In genomic region chr3:13544951-13545651, GRCh38 we compare ENCODE assay signal across 13 cellular contexts. TPM values are rescaled to one million over a fixed set of nuclear protein-coding genes. Genes with fewer than 3 reads are reported as not detected.
DNase-seq lines count a peak whose midpoint lies in the region; ATAC-seq, FAIRE-seq and TF ChIP-seq lines count a peak whose summit lies in the region.
"Had no signal": no experiment of that assay in that cellular context is flagged by ENCODE, and none has a peak within 500 bp of the region (broad histone marks: within the 10 kb centered on the region; RNA-seq: fewer than 3 reads in every experiment).

No MANE protein-coding gene starts in this region.

- peaks cover 45% of the 10 kb centered on the region for H3K27me3 Mint-ChIP-seq in activated T-helper 1 cell treated with anti-CD3 and anti-CD28 coated beads, Interleukin-12 subunit alpha, Interleukin-12 subunit beta, Interleukin-2, Interleukin-4 antibody, amounts not matched to agents 30 ng/mL and 10 ng/mL and 1 ng/mL, durations not matched to agents 14 hours and 24 hours and 36 hours (ENCODE audit: insufficient read depth)
- peaks cover 14% of the 10 kb centered on the region for H3K27me3 Mint-ChIP-seq in type B pancreatic cell

- ATAC-seq in right cardiac atrium, result no peak
- ATAC-seq in Right ventricle myocardium inferior, result no peak
- ATAC-seq: left colon had no signal

- H3K4me3 ChIP-seq in right cardiac atrium (ENCODE audit: low read length) (no peak overlapping the region), kidney (ENCODE audit: low read length in 2 of 2) (no peak overlapping the region)
- H3K4me3 ChIP-seq: SJCRH30 had no signal

- peaks cover 9% of the 10 kb centered on the region for H3K9me3 Mint-ChIP-seq in activated T-helper 1 cell treated with anti-CD3 and anti-CD28 coated beads, Interleukin-12 subunit alpha, Interleukin-12 subunit beta, Interleukin-2, Interleukin-4 antibody, amounts not matched to agents 30 ng/mL and 10 ng/mL and 1 ng/mL, durations not matched to agents 14 hours and 24 hours and 36 hours
- no peaks in the 10 kb centered on the region for H3K9me3 Mint-ChIP-seq in type B pancreatic cell

- peaks cover 7% of the 10 kb centered on the region for H3K4me1 ChIP-seq in right cardiac atrium (ENCODE audit: control insufficient read depth, insufficient read depth, low read length)
- no peaks in the 10 kb centered on the region for H3K4me1 ChIP-seq in kidney (ENCODE audit: control insufficient read depth in 1 of 2, insufficient read depth in 1 of 2, low read depth in 1 of 2, low read length in 2 of 2)
- H3K4me1 ChIP-seq: SJCRH30 had no signal

- H3K4me3 Mint-ChIP-seq in activated T-helper 1 cell treated with anti-CD3 and anti-CD28 coated beads, Interleukin-12 subunit alpha, Interleukin-12 subunit beta, Interleukin-2, Interleukin-4 antibody, amounts not matched to agents 30 ng/mL and 10 ng/mL and 1 ng/mL, durations not matched to agents 14 hours and 24 hours and 36 hours, result peak overlapping the region; percentile 19
- H3K4me3 Mint-ChIP-seq in type B pancreatic cell, result no peak overlapping the region

- no peak for FAIRE-seq in kidney (lab: Jason Lieb, UNC)
- FAIRE-seq: GM12892 had no signal

- H3K27me3 ChIP-seq in right cardiac atrium (ENCODE audit: control insufficient read depth, insufficient read depth), result no peaks in the 10 kb centered on the region

- H3K9ac ChIP-seq in kidney (ENCODE audit: low read length in 2 of 2), result no peak overlapping the region

- intact Hi-C loops in right cardiac atrium (cut with DNase I), result no loop called here
- intact Hi-C loops in Right ventricle myocardium inferior (cut with DNase I), result loop anchor here (5.0 kb wide), 1 partner anchor 43 kb away; no protein-coding TSS in a partner anchor
- intact Hi-C loops in activated T-helper 1 cell treated with anti-CD3 and anti-CD28 coated beads, Interleukin-12 subunit alpha, Interleukin-12 subunit beta, Interleukin-2, Interleukin-4 antibody, amounts not matched to agents 30 ng/mL and 10 ng/mL and 1 ng/mL, durations not matched to agents 14 hours and 24 hours and 36 hours (cut with micrococcal nuclease), result no loop called here
- intact Hi-C loops in kidney (cut with DNase I), result no loop called here

- DNase-seq in right cardiac atrium (no peak), Right ventricle myocardium inferior (ENCODE audit: missing footprints) (no peak), kidney (peak; percentile 61), type B pancreatic cell (ENCODE audit: extremely low spot score, unreplicated experiment) (no peak), RPMI8226 (no peak), GM19240 (ENCODE audit: insufficient read length, low spot score) (no peak), NCI-H1436 treated with DMSO at 0.1 percent for 48 hours (lab: John Stamatoyannopoulos, UW) (no peak)
- DNase-seq in activated T-helper 1 cell treated with anti-CD3 and anti-CD28 coated beads, Interleukin-12 subunit alpha, Interleukin-12 subunit beta, Interleukin-2, Interleukin-4 antibody, amounts not matched to agents 30 ng/mL and 10 ng/mL and 1 ng/mL, durations not matched to agents 14 hours and 24 hours and 36 hours (ENCODE audit: low spot score), result no peak
- DNase-seq: left colon, NCI-H1436, SJCRH30 had no signal

- peak overlapping the region; percentile 26 for H3K27ac ChIP-seq in right cardiac atrium (ENCODE audit: low read length)
- no peak overlapping the region for H3K27ac ChIP-seq in kidney (ENCODE audit: low read depth in 2 of 2, low read length in 2 of 2)
- H3K27ac ChIP-seq: SJCRH30 had no signal

- H3K9me3 ChIP-seq in right cardiac atrium (ENCODE audit: control insufficient read depth, low read length) (no peaks in the 10 kb centered on the region), kidney (ENCODE audit: control insufficient read depth in 1 of 2, low read length in 2 of 2) (peaks cover 0 to 2% of the 10 kb centered on the region in 2 donors)
- H3K9me3 ChIP-seq: SJCRH30 had no signal

- H3K36me3 ChIP-seq in kidney (ENCODE audit: control insufficient read depth in 1 of 2, insufficient read depth in 2 of 2, low read length in 2 of 2), result no peaks in the 10 kb centered on the region
- H3K36me3 ChIP-seq: SJCRH30 had no signal

- WGBS in right cardiac atrium, result 64% methylated on average over 9 of the region's 9 CpGs

- peaks cover 39% of the 10 kb centered on the region for H3K4me1 Mint-ChIP-seq in activated T-helper 1 cell treated with anti-CD3 and anti-CD28 coated beads, Interleukin-12 subunit alpha, Interleukin-12 subunit beta, Interleukin-2, Interleukin-4 antibody, amounts not matched to agents 30 ng/mL and 10 ng/mL and 1 ng/mL, durations not matched to agents 14 hours and 24 hours and 36 hours (ENCODE audit: low read depth)
- peaks cover 24% of the 10 kb centered on the region for H3K4me1 Mint-ChIP-seq in type B pancreatic cell (ENCODE audit: unreplicated experiment)

- no peak for TF ChIP-seq CTCF in kidney (IDR thresholded peaks at IDR 0.05; ENCODE audit: borderline replicate concordance, extremely low read depth, insufficient read depth)
- TF ChIP-seq CTCF in type B pancreatic cell (conservative IDR thresholded peaks at IDR 0.05), result no peak

- H3K27ac Mint-ChIP-seq in activated T-helper 1 cell treated with anti-CD3 and anti-CD28 coated beads, Interleukin-12 subunit alpha, Interleukin-12 subunit beta, Interleukin-2, Interleukin-4 antibody, amounts not matched to agents 30 ng/mL and 10 ng/mL and 1 ng/mL, durations not matched to agents 14 hours and 24 hours and 36 hours, result no peak overlapping the region
- H3K27ac Mint-ChIP-seq in type B pancreatic cell, result peak overlapping the region; percentile 6

- peaks cover 5% of the 10 kb centered on the region for H3K36me3 Mint-ChIP-seq in activated T-helper 1 cell treated with anti-CD3 and anti-CD28 coated beads, Interleukin-12 subunit alpha, Interleukin-12 subunit beta, Interleukin-2, Interleukin-4 antibody, amounts not matched to agents 30 ng/mL and 10 ng/mL and 1 ng/mL, durations not matched to agents 14 hours and 24 hours and 36 hours (ENCODE audit: low read depth)
- no peaks in the 10 kb centered on the region for H3K36me3 Mint-ChIP-seq in type B pancreatic cell

RNA-seq across cellular contexts. Expression of gene FBLN2, which starts 3.8 kb away (rescaled TPM):
- total RNA-seq in right cardiac atrium (100 to 1,000 TPM; 165 to 323 (median 258) TPM), Right ventricle myocardium inferior (81.1 TPM), kidney (43.4 TPM), type B pancreatic cell (ENCODE audit: low replicate concordance) (49.1 and 67.6 TPM in 2 replicates)
- polyA plus RNA-seq in right cardiac atrium (124 TPM), kidney (ENCODE audit: insufficient read depth, low read depth, low replicate concordance) (3.2 TPM)
- total RNA-seq in activated T-helper 1 cell treated with anti-CD3 and anti-CD28 coated beads, Interleukin-12 subunit alpha, Interleukin-12 subunit beta, Interleukin-2, Interleukin-4 antibody, amounts not matched to agents 30 ng/mL and 10 ng/mL and 1 ng/mL, durations not matched to agents 14 hours and 24 hours and 36 hours, result not detected in 2 replicates
- total RNA-seq: NCI-H460, SJCRH30 had no signal

Comparison
In these comparisons a context has a peak if more than half of its experiments do, and no peak if none do; other contexts are left out.
1. RNA of gene FBLN2, which starts 3.8 kb away (total RNA-seq): 165 to 323 TPM in right cardiac atrium, 81.1 TPM in Right ventricle myocardium inferior (single experiment), 49.1 to 67.6 TPM in type B pancreatic cell and 43.4 TPM in kidney (single experiment); not detected in activated T-helper 1 cell treated with anti-CD3 and anti-CD28 coated beads, Interleukin-12 subunit alpha, Interleukin-12 subunit beta, Interleukin-2, Interleukin-4 antibody, amounts not matched to agents 30 ng/mL and 10 ng/mL and 1 ng/mL, durations not matched to agents 14 hours and 24 hours and 36 hours; every median in the first group is over 10 times any median in the second.